21 cellular contexts compared by ENCODE assay signal in genomic region chr6:101847690-101848089, GRCh38.
DNase-seq lines count a peak whose midpoint lies in the region; ATAC-seq and TF ChIP-seq lines count a peak whose summit lies in the region.
"Had no signal": no experiment of that assay in that cellular context is flagged by ENCODE, and none has a peak within 500 bp of the region (broad histone marks: within the 10 kb centered on the region; RNA-seq: fewer than 3 reads in every experiment).

No MANE protein-coding gene starts in this region.

- H3K36me3 Mint-ChIP-seq in GM23338 (ENCODE audit: low read depth) = no peaks in the 10 kb centered on the region

- peaks cover 33% of the 10 kb centered on the region for H3K4me1 ChIP-seq in GM23338 (ENCODE audit: insufficient read depth)
- H3K4me1 ChIP-seq: BE2C, Caco-2 had no signal

- H3K27ac ChIP-seq in GM23338 (ENCODE audit: low read depth) = peak overlapping the region; percentile 57
- H3K27ac ChIP-seq in RWPE1 = no peak overlapping the region
- H3K27ac ChIP-seq: HL-60 had no signal

- peak in 1 of 2 experiments; percentile 26; a peak in 2 of 4 replicates for TF ChIP-seq CTCF in GM23338 (conservative IDR thresholded peaks at IDR 0.05; ENCODE audit: low read depth in 2 of 2)
- TF ChIP-seq CTCF in RWPE1 (conservative IDR thresholded peaks at IDR 0.05; ENCODE audit: low read depth) = no peak

- no peaks in the 10 kb centered on the region for H3K79me2 ChIP-seq in GM23338 (replicated peaks; ENCODE audit: insufficient read depth)

- POLR2A ChIA-PET in RWPE1 (lab: Yijun Ruan, JAX; ENCODE audit: low non-redundant PET) = no interaction called here

- H2AFZ ChIP-seq in GM23338 = peak overlapping the region; percentile 1; the same call in 1 of the 2 replicates

- ATAC-seq in GM23338 = peak; percentile 95
- ATAC-seq in stimulated activated naive CD8-positive, alpha-beta T cell treated with anti-CD3 and anti-CD28 coated beads, Interleukin-15, Interleukin-2, amounts not matched to agents 100 U/mL and 50 U/mL, for 24 hours = no peak
- ATAC-seq: K562 had no signal

- peak overlapping the region; percentile 92 for H3K27ac Mint-ChIP-seq in GM23338
- H3K27ac Mint-ChIP-seq: CD4-positive, alpha-beta T cell had no signal

- CTCF ChIA-PET in RWPE1 (lab: Yijun Ruan, JAX) = no interaction called here

- no peaks in the 10 kb centered on the region for H3K27me3 ChIP-seq in GM23338 (ENCODE audit: insufficient read depth)
- H3K27me3 ChIP-seq: BE2C had no signal

- no peaks in the 10 kb centered on the region for H3F3A ChIP-seq in GM23338 (replicated peaks; ENCODE audit: low read depth)

- H3K4me3 ChIP-seq in GM23338 = no peak overlapping the region
- H3K4me3 ChIP-seq: K562 had no signal

- no peaks in the 10 kb centered on the region; the same call in 2 of the 3 replicates for H3K9me3 Mint-ChIP-seq in GM23338

- peaks cover 33% of the 10 kb centered on the region for H3K4me1 Mint-ChIP-seq in GM23338

- peaks cover 2% of the 10 kb centered on the region for H3K27me3 Mint-ChIP-seq in GM23338 (ENCODE audit: insufficient read depth, low read depth, poor library complexity)
- H3K27me3 Mint-ChIP-seq: CD4-positive, alpha-beta T cell had no signal

- DNase-seq in GM23338 (ENCODE audit: low spot score) (peak; percentile 76), NCI-H69 (lab: John Stamatoyannopoulos, UW) (peak; percentile 21), iPS DF 19.7 (ENCODE audit: low read depth, low spot score) (peak; percentile 64), islet precursor cell (peak; percentile 46), retina (no peak), A172 (ENCODE audit: low spot score) (no peak), RWPE1 (ENCODE audit: low spot score) (no peak)
- DNase-seq in stimulated activated naive CD8-positive, alpha-beta T cell treated with anti-CD3 and anti-CD28 coated beads, Interleukin-15, Interleukin-2, amounts not matched to agents 100 U/mL and 50 U/mL, for 24 hours = no peak
- DNase-seq: BE2C; Caco-2; CD4-positive, alpha-beta T cell; GDM1; HCEC 1CT; NCI-H1105; NCI-H2081; NCI-H2171 treated with DMSO at 0.1 percent for 48 hours; NCI-H446 treated with DMSO at 0.1 percent for 48 hours; NK-92 treated with Interleukin-12 subunit alpha and Interleukin-12 subunit beta, amount 100 ng/mL, for 24 hours; Right ventricle myocardium superior had no signal

- H4K20me1 ChIP-seq in GM23338 (replicated peaks; ENCODE audit: insufficient read depth) = no peaks in the 10 kb centered on the region

- H3K4me3 Mint-ChIP-seq in GM23338 = no peak overlapping the region
- H3K4me3 Mint-ChIP-seq: CD4-positive, alpha-beta T cell had no signal

- H3K9me2 ChIP-seq in GM23338 (ENCODE audit: insufficient read depth) = no peaks in the 10 kb centered on the region

- peak overlapping the region; percentile 54 for H3K4me2 ChIP-seq in GM23338

- no peaks in the 10 kb centered on the region for H3K36me3 ChIP-seq in GM23338 (ENCODE audit: insufficient read depth)
- H3K36me3 ChIP-seq: BE2C had no signal

TF ChIP-seq in GM23338, 12 proteins besides CTCF, POLR2A, EP300 and RAD21:
- TF ChIP-seq ZNF114 (CRISPR knock-in tag; IDR thresholded peaks at IDR 0.05) = no peak

Comparison
In these comparisons a context has a peak if more than half of its experiments do, and no peak if none do; other contexts are left out.
1. DNase-seq: peak in GM23338 (single experiment), NCI-H69 (single experiment), iPS DF 19.7 (single experiment) and islet precursor cell (single experiment); none in retina (single experiment), stimulated activated naive CD8-positive, alpha-beta T cell treated with anti-CD3 and anti-CD28 coated beads, Interleukin-15, Interleukin-2, amounts not matched to agents 100 U/mL and 50 U/mL, for 24 hours (single experiment), A172 (single experiment) and RWPE1 (single experiment).